ENCODE assay signal across 1 cellular context in genomic region chr3:52196977-52197376, GRCh38.
TF ChIP-seq lines count a peak whose summit lies in the region.

No MANE protein-coding gene starts in this region.

TF ChIP-seq in GM23338, 12 proteins besides CTCF, POLR2A, EP300 and RAD21 (continued from another document):
- TF ChIP-seq ZNF462 (CRISPR knock-in tag; IDR thresholded peaks at IDR 0.05) (no peak), ETS1 (IDR thresholded peaks at IDR 0.05) (no peak), NANOG (IDR thresholded peaks at IDR 0.05; ENCODE audit: borderline replicate concordance) (no peak)
